In genomic region chr16:2867661-2867986, GRCh38 we compare ENCODE assay signal across 8 cellular contexts. TPM values are rescaled to one million over a fixed set of nuclear protein-coding genes. Genes with fewer than 3 reads are reported as not detected.
DNase-seq lines count a peak whose midpoint lies in the region; ATAC-seq lines count a peak whose summit lies in the region.

No MANE protein-coding gene starts in this region.

- H3K4me1 ChIP-seq in iPS-18a (ENCODE audit: control insufficient read depth, low read depth, low read length): peaks cover 3% of the 10 kb centered on the region

- H3K9me3 ChIP-seq in iPS-18a (ENCODE audit: control insufficient read depth, low read depth, low read length): no peaks in the 10 kb centered on the region

- H3K27me3 ChIP-seq in iPS-18a (ENCODE audit: control insufficient read depth, insufficient read depth, low read length): peaks cover 63% of the 10 kb centered on the region

- no peak overlapping the region for H3K27ac ChIP-seq in iPS-18a (ENCODE audit: low read length)

- ATAC-seq in HG03457 (IDR thresholded peaks at IDR 0.05; ENCODE audit: unreplicated experiment): peak; percentile 10
- no peak for ATAC-seq in activated T-helper 17 cell treated with anti-CD3 and anti-CD28 coated beads, Interleukin-2, amount 50 U/mL, for 72 hours (replicated peaks)
- no peak for ATAC-seq in stimulated activated naive B cell treated with anti-CD40 and anti-IgM and Interleukin-4, amounts not matched to agents 10 μg/mL and 1 μg/mL and 100 μg/mL, for 72 hours (replicated peaks)
- no peak for ATAC-seq in HG02763 (IDR thresholded peaks at IDR 0.05; ENCODE audit: unreplicated experiment)

- intact Hi-C loops in posterior vena cava (cut with DNase I): no loop called here

- H3K36me3 Mint-ChIP-seq in activated T-helper 17 cell treated with anti-CD3 and anti-CD28 coated beads, Interleukin-2, amount 50 U/mL, for 72 hours (ENCODE audit: low read depth): no peaks in the 10 kb centered on the region
- peaks cover 0 to 3% of the 10 kb centered on the region in 2 donors for H3K36me3 Mint-ChIP-seq in stimulated activated naive B cell treated with anti-CD40 and anti-IgM and Interleukin-4, amounts not matched to agents 10 μg/mL and 1 μg/mL and 100 μg/mL, for 72 hours

- no peak for DNase-seq in stimulated activated naive B cell treated with anti-CD40 and anti-IgM and Interleukin-4, amounts not matched to agents 10 μg/mL and 1 μg/mL and 100 μg/mL, for 72 hours
- DNase-seq in posterior vena cava (ENCODE audit: low spot score): no peak
- no peak for DNase-seq in glomerular visceral epithelial cell (ENCODE audit: extremely low spot score)
- DNase-seq in GM19240 (ENCODE audit: insufficient read length, low spot score): no peak

- peak overlapping the region; percentile 77 for H3K4me3 ChIP-seq in iPS-18a (ENCODE audit: low read length)

- peak overlapping the region; percentile 89 for H3K27ac Mint-ChIP-seq in activated T-helper 17 cell treated with anti-CD3 and anti-CD28 coated beads, Interleukin-2, amount 50 U/mL, for 72 hours
- H3K27ac Mint-ChIP-seq in stimulated activated naive B cell treated with anti-CD40 and anti-IgM and Interleukin-4, amounts not matched to agents 10 μg/mL and 1 μg/mL and 100 μg/mL, for 72 hours: peak overlapping the region; percentile 99

- H3K9me3 Mint-ChIP-seq in activated T-helper 17 cell treated with anti-CD3 and anti-CD28 coated beads, Interleukin-2, amount 50 U/mL, for 72 hours: no peaks in the 10 kb centered on the region
- H3K9me3 Mint-ChIP-seq in stimulated activated naive B cell treated with anti-CD40 and anti-IgM and Interleukin-4, amounts not matched to agents 10 μg/mL and 1 μg/mL and 100 μg/mL, for 72 hours: no peaks in the 10 kb centered on the region

- no peaks in the 10 kb centered on the region for H3K36me3 ChIP-seq in iPS-18a (ENCODE audit: control insufficient read depth, low read depth, low read length)

- peak overlapping the region; percentile 52 for H3K9ac ChIP-seq in iPS-18a (ENCODE audit: low read length)

- no peaks in the 10 kb centered on the region for H3K27me3 Mint-ChIP-seq in activated T-helper 17 cell treated with anti-CD3 and anti-CD28 coated beads, Interleukin-2, amount 50 U/mL, for 72 hours
- peaks cover 20 to 23% of the 10 kb centered on the region in 2 donors for H3K27me3 Mint-ChIP-seq in stimulated activated naive B cell treated with anti-CD40 and anti-IgM and Interleukin-4, amounts not matched to agents 10 μg/mL and 1 μg/mL and 100 μg/mL, for 72 hours

- peak overlapping the region; percentile 92 for H3K4me3 Mint-ChIP-seq in activated T-helper 17 cell treated with anti-CD3 and anti-CD28 coated beads, Interleukin-2, amount 50 U/mL, for 72 hours
- peak overlapping the region; percentile 96 to 97 for H3K4me3 Mint-ChIP-seq in stimulated activated naive B cell treated with anti-CD40 and anti-IgM and Interleukin-4, amounts not matched to agents 10 μg/mL and 1 μg/mL and 100 μg/mL, for 72 hours

- H3K4me1 Mint-ChIP-seq in activated T-helper 17 cell treated with anti-CD3 and anti-CD28 coated beads, Interleukin-2, amount 50 U/mL, for 72 hours: peaks cover 7% of the 10 kb centered on the region
- H3K4me1 Mint-ChIP-seq in stimulated activated naive B cell treated with anti-CD40 and anti-IgM and Interleukin-4, amounts not matched to agents 10 μg/mL and 1 μg/mL and 100 μg/mL, for 72 hours: no peaks in the 10 kb centered on the region

RNA-seq across cellular contexts. Expression of gene PRSS22, which starts 9.7 kb away (rescaled TPM):
- total RNA-seq in activated T-helper 17 cell treated with anti-CD3 and anti-CD28 coated beads, Interleukin-2, amount 50 U/mL, for 72 hours: 1 to 10 TPM in 1 of 2 donors, not detected in 1; 1.9 TPM
- not detected for total RNA-seq in posterior vena cava

RNA-seq across cellular contexts. Expression of gene FLYWCH2, which starts 15.4 kb away (rescaled TPM):
- total RNA-seq in activated T-helper 17 cell treated with anti-CD3 and anti-CD28 coated beads, Interleukin-2, amount 50 U/mL, for 72 hours: 10 to 100 TPM; 13.5 to 14.6 TPM
- total RNA-seq in posterior vena cava: 10 to 100 TPM; 16.0 to 17.6 TPM

RNA-seq across cellular contexts. Expression of gene ZG16B, which starts 37.5 kb away (rescaled TPM):
- total RNA-seq in activated T-helper 17 cell treated with anti-CD3 and anti-CD28 coated beads, Interleukin-2, amount 50 U/mL, for 72 hours: 1 to 10 TPM; 4.0 to 5.7 TPM
- not detected for total RNA-seq in posterior vena cava

RNA-seq across cellular contexts. Expression of gene FLYWCH1, which starts 44.1 kb away (rescaled TPM):
- 10 to 100 TPM; 52.4 to 61.1 TPM for total RNA-seq in activated T-helper 17 cell treated with anti-CD3 and anti-CD28 coated beads, Interleukin-2, amount 50 U/mL, for 72 hours
- total RNA-seq in posterior vena cava: 10 to 100 TPM; 31.0 to 37.7 TPM

RNA-seq across cellular contexts. Expression of gene PRSS21, which starts 50.6 kb away (rescaled TPM):
- 1 to 10 TPM; 1.2 to 4.8 TPM for total RNA-seq in activated T-helper 17 cell treated with anti-CD3 and anti-CD28 coated beads, Interleukin-2, amount 50 U/mL, for 72 hours
- not detected for total RNA-seq in posterior vena cava
